Comparison of ENCODE assay signal across 18 cellular contexts in genomic region chr19:952049-952679, GRCh38. TPM values are rescaled to one million over a fixed set of nuclear protein-coding genes. Genes with fewer than 3 reads are reported as not detected.
DNase-seq lines count a peak whose midpoint lies in the region; ATAC-seq and TF ChIP-seq lines count a peak whose summit lies in the region.
"Had no signal": no experiment of that assay in that cellular context is flagged by ENCODE, and none has a peak within 500 bp of the region (broad histone marks: within the 10 kb centered on the region; RNA-seq: fewer than 3 reads in every experiment).

No MANE protein-coding gene starts in this region.

- H4K20me1 ChIP-seq in BLaER1 treated with 17β-estradiol and CSF1 and Interleukin-3, amounts not matched to agents 10 nM and 100 nM, result peaks cover 2 to 76% (median 17%) of the 10 kb centered on the region in 11 experiments; a peak in 18 of 22 replicates

- no peaks in the 10 kb centered on the region for H3K36me3 Mint-ChIP-seq in nephron (ENCODE audit: low read depth)

- peak overlapping the region; percentile 84 to 95 (median 94) for H3K27ac ChIP-seq in BLaER1 treated with 17β-estradiol and CSF1 and Interleukin-3, amounts not matched to agents 10 nM and 100 nM
- peak overlapping the region; percentile 89 for H3K27ac ChIP-seq in HL-60 (replicated peaks)
- peak overlapping the region in 3 of 4 donors; percentile 67 to 84 (median 77) for H3K27ac ChIP-seq in body of pancreas
- H3K27ac ChIP-seq: epithelial cell of prostate had no signal

- peaks cover 92 to 97% (median 96%) of the 10 kb centered on the region in 10 experiments for H3K4me1 ChIP-seq in BLaER1 treated with 17β-estradiol and CSF1 and Interleukin-3, amounts not matched to agents 10 nM and 100 nM
- H3K4me1 ChIP-seq in body of pancreas, result peaks cover 48% of the 10 kb centered on the region

- H3K27ac Mint-ChIP-seq in nephron, result peak overlapping the region; percentile 95 to 99 (median 99)
- H3K27ac Mint-ChIP-seq: activated CD8-positive, alpha-beta T cell treated with anti-CD3 and anti-CD28 coated beads, Interleukin-2, amount 10 ng/mL, durations not matched to agents 7 days and 5 days had no signal

- TF ChIP-seq CTCF in HL-60 (IDR thresholded peaks at IDR 0.05; ENCODE audit: insufficient read depth, low read length), result no peak
- no peak for TF ChIP-seq CTCF in body of pancreas (IDR thresholded peaks at IDR 0.05)
- no peak for TF ChIP-seq CTCF in nephron (IDR thresholded peaks at IDR 0.05; ENCODE audit: unreplicated experiment in 3 of 3)

- intact Hi-C loops in body of pancreas (cut with DNase I), result no loop called here

- H3K9me3 ChIP-seq in BLaER1 treated with 17β-estradiol and CSF1 and Interleukin-3, amounts not matched to agents 10 nM and 100 nM (replicated peaks in 1 of 11), result no peaks in the 10 kb centered on the region
- no peaks in the 10 kb centered on the region for H3K9me3 ChIP-seq in body of pancreas
- H3K9me3 ChIP-seq: heart right ventricle had no signal

- no peaks in the 10 kb centered on the region for H3K27me3 ChIP-seq in BLaER1 treated with 17β-estradiol and CSF1 and Interleukin-3, amounts not matched to agents 10 nM and 100 nM
- no peaks in the 10 kb centered on the region for H3K27me3 ChIP-seq in HL-60 (ENCODE audit: insufficient read depth, poor library complexity, severe bottlenecking)
- no peaks in the 10 kb centered on the region for H3K27me3 ChIP-seq in body of pancreas
- H3K27me3 ChIP-seq: heart right ventricle had no signal

- peaks cover 23% of the 10 kb centered on the region for H3K4me1 Mint-ChIP-seq in nephron

- H3K4me3 ChIP-seq in BLaER1 treated with 17β-estradiol and CSF1 and Interleukin-3, amounts not matched to agents 10 nM and 100 nM, result peak overlapping the region in 9 of 10 experiments; percentile 54 to 71 (median 61); a peak in 18 of 20 replicates
- H3K4me3 ChIP-seq in HL-60 (replicated peaks; ENCODE audit: insufficient read depth, low read length), result peak overlapping the region; percentile 21; the same call in 1 of the 2 replicates
- no peak overlapping the region for H3K4me3 ChIP-seq in body of pancreas

- H3K9ac ChIP-seq in BLaER1 treated with 17β-estradiol and CSF1 and Interleukin-3, amounts not matched to agents 10 nM and 100 nM, result peak overlapping the region; percentile 79 to 94 (median 86)

- H3K4me2 ChIP-seq in BLaER1 treated with 17β-estradiol and CSF1 and Interleukin-3, amounts not matched to agents 10 nM and 100 nM, result peak overlapping the region; percentile 98 to 100 (median 100)

- 60 to 65% methylated on average over 12 to 14 of the region's 14 CpGs for WGBS in body of pancreas, 2 donors

- peaks cover 0 to 19% (median 0%) of the 10 kb centered on the region in 11 experiments; a peak in 8 of 22 replicates for H3K36me3 ChIP-seq in BLaER1 treated with 17β-estradiol and CSF1 and Interleukin-3, amounts not matched to agents 10 nM and 100 nM
- H3K36me3 ChIP-seq in body of pancreas (replicated peaks in 1 of 2; ENCODE audit: insufficient read depth in 1 of 2, low read depth in 2 of 2), result no peaks in the 10 kb centered on the region

- DNase-seq in HL-60 (ENCODE audit: low read depth in 1 of 2, low spot score in 1 of 2) (no peak), body of pancreas (no peak), NCI-H146 treated with DMSO at 0.1 percent for 48 hours (lab: John Stamatoyannopoulos, UW; ENCODE audit: unreplicated experiment) (no peak), LoVo (ENCODE audit: low spot score) (no peak), germinal center (ENCODE audit: low spot score) (no peak)
- DNase-seq in activated T-cell treated with anti-CD3 and anti-CD28 coated beads, Interleukin-2, amount 50 U/mL, for 48 hours, result no peak
- DNase-seq: activated CD8-positive, alpha-beta T cell treated with anti-CD3 and anti-CD28 coated beads, Interleukin-2, amount 10 ng/mL, durations not matched to agents 7 days and 5 days; activated gamma-delta T cell treated with Interleukin-2 at 50 U/mL for 16 hours; heart right ventricle; midbrain had no signal

- peak overlapping the region; percentile 42 to 68 (median 68) for H3K4me3 Mint-ChIP-seq in nephron
- H3K4me3 Mint-ChIP-seq: activated CD8-positive, alpha-beta T cell treated with anti-CD3 and anti-CD28 coated beads, Interleukin-2, amount 10 ng/mL, durations not matched to agents 7 days and 5 days had no signal

- no peak for ATAC-seq in body of pancreas
- ATAC-seq: activated CD8-positive, alpha-beta T cell treated with anti-CD3 and anti-CD28 coated beads, Interleukin-2, amount 10 ng/mL, durations not matched to agents 7 days and 5 days; heart right ventricle had no signal

- no peaks in the 10 kb centered on the region for H3K27me3 Mint-ChIP-seq in nephron (ENCODE audit: low read depth)

- no peaks in the 10 kb centered on the region for H3K9me3 Mint-ChIP-seq in nephron

- TF ChIP-seq POLR2A in body of pancreas (IDR thresholded peaks at IDR 0.05), result no peak

RNA-seq across cellular contexts. Expression of gene ARID3A, which starts 26.3 kb away (rescaled TPM):
- 1 to 10 TPM; 3.1 to 5.9 TPM for total RNA-seq in body of pancreas

RNA-seq across cellular contexts. Expression of gene WDR18, which starts 32.0 kb away (rescaled TPM):
- total RNA-seq in body of pancreas, result 10 to 100 TPM; 15.3 to 53.1 TPM

RNA-seq across cellular contexts. Expression of gene KISS1R, which starts 35.0 kb away (rescaled TPM):
- 1 to 10 TPM in 1 of 2 donors, not detected in 1; 3.3 TPM for total RNA-seq in body of pancreas
- total RNA-seq: Daoy, heart right ventricle, NCI-H460, pulmonary artery endothelial cell, RPMI7951, ureter had no signal

RNA-seq across cellular contexts. Expression of gene R3HDM4, which starts 39.1 kb away (rescaled TPM):
- 10 to 100 TPM; 11.2 to 34.0 TPM for total RNA-seq in body of pancreas

RNA-seq across cellular contexts. Expression of gene GRIN3B, which starts 48.1 kb away (rescaled TPM):
- total RNA-seq in body of pancreas, result under 1 TPM in 1 of 2 donors, not detected in 1; 0.26 TPM
- total RNA-seq: activated CD8-positive, alpha-beta T cell treated with anti-CD3 and anti-CD28 coated beads, Interleukin-2, amount 10 ng/mL, durations not matched to agents 7 days and 5 days; Daoy; NCI-H460; ureter had no signal

Comparison
In these comparisons a context has a peak if more than half of its experiments do, and no peak if none do; other contexts are left out.
1. H3K4me3 ChIP-seq: peak in BLaER1 treated with 17β-estradiol and CSF1 and Interleukin-3, amounts not matched to agents 10 nM and 100 nM (9 of 10) and HL-60 (single experiment); none in body of pancreas (0 of 2).
2. Peak in every context shown above with its lines, with median percentiles within 50 percentile points of each other: H3K27ac ChIP-seq.